In genomic region chr6:112429226-112429625, GRCh38 we compare ENCODE assay signal across 1 cellular context.
TF ChIP-seq lines count a peak whose summit lies in the region.

No MANE protein-coding gene starts in this region.

TF ChIP-seq in IMR-90, 13 proteins besides CTCF, POLR2A, EP300 and RAD21:
- TF ChIP-seq USF2 (IDR thresholded peaks at IDR 0.05; ENCODE audit: low read depth, low read length) (no peak), NFE2L2 (IDR thresholded peaks at IDR 0.05; ENCODE audit: low read depth, low read length) (peak; percentile 37; the same call in 1 of the 2 replicates), BHLHE40 (IDR thresholded peaks at IDR 0.05; ENCODE audit: low read depth, low read length) (no peak), SMC3 (IDR thresholded peaks at IDR 0.05; ENCODE audit: low read depth, low read length) (peak; percentile 43), RCOR1 (IDR thresholded peaks at IDR 0.05; ENCODE audit: insufficient replicate concordance, low read length) (no peak), ELK1 (IDR thresholded peaks at IDR 0.05; ENCODE audit: borderline replicate concordance, low read depth, low read length) (no peak), MAFK (IDR thresholded peaks at IDR 0.05; ENCODE audit: low read depth, low read length) (no peak; the same call in 1 of the 2 replicates), CEBPB (IDR thresholded peaks at IDR 0.05; ENCODE audit: low read depth, low read length) (no peak), FOS (IDR thresholded peaks at IDR 0.05; ENCODE audit: low read depth, low read length) (no peak), MXI1 (IDR thresholded peaks at IDR 0.05; ENCODE audit: borderline replicate concordance, low read depth, low read length) (no peak), MAZ (IDR thresholded peaks at IDR 0.05; ENCODE audit: borderline replicate concordance, low read depth, low read length) (no peak), CHD1 (IDR thresholded peaks at IDR 0.05; ENCODE audit: low read depth, low read length) (no peak)
